In genomic region chr1:60196026-60196425, GRCh38 we compare ENCODE assay signal across 24 cellular contexts.
"Had no signal": no experiment of that assay in that cellular context is flagged by ENCODE, and none has a peak within 500 bp of the region (broad histone marks: within the 10 kb centered on the region; RNA-seq: fewer than 3 reads in every experiment).

No MANE protein-coding gene starts in this region.

- H3K4me3 ChIP-seq: coronary artery, dorsolateral prefrontal cortex, esophagus squamous epithelium, gastrocnemius medialis, heart right ventricle, left lung, lower lobe of right lung, mucosa of descending colon had no signal

- H3K27me3 ChIP-seq: esophagus squamous epithelium, gastrocnemius medialis, heart right ventricle, left lung had no signal

- ATAC-seq: esophagus mucosa, gastrocnemius medialis, heart right ventricle, left cardiac atrium, left lung, left ventricle myocardium superior, lower lobe of right lung, mucosa of descending colon had no signal

- H3K4me1 Mint-ChIP-seq: endodermal cell had no signal

- H3K9me3 Mint-ChIP-seq: endodermal cell had no signal

- H3K27ac ChIP-seq: coronary artery, dorsolateral prefrontal cortex, epithelial cell of prostate, esophagus squamous epithelium, gastrocnemius medialis, heart right ventricle, left lung, lower lobe of right lung had no signal

- H3K36me3 ChIP-seq: esophagus squamous epithelium, gastrocnemius medialis, heart right ventricle, left lung, lower lobe of right lung had no signal

- H3K4me3 Mint-ChIP-seq: endodermal cell, mesothelial cell of epicardium had no signal

- H3K36me3 Mint-ChIP-seq: mesothelial cell of epicardium had no signal

- DNase-seq: dermis blood vessel endothelial cell; dorsolateral prefrontal cortex; effector CD4-positive, alpha-beta T cell; effector memory CD4-positive, alpha-beta T cell; endodermal cell; erythroblast; esophagus squamous epithelium; foreskin fibroblast; foreskin melanocyte; gastrocnemius medialis; glutamatergic neuron; head of caudate nucleus; heart right ventricle; hippocampal formation; left cardiac atrium; left lung; left ventricle myocardium superior; lower lobe of right lung; mesenchymal stem cell; mucosa of descending colon had no signal

- H3K4me1 ChIP-seq: esophagus squamous epithelium, gastrocnemius medialis, heart right ventricle, left lung, lower lobe of right lung had no signal

- H3K9me3 ChIP-seq: esophagus squamous epithelium, gastrocnemius medialis, lower lobe of right lung, mucosa of descending colon had no signal

- H3K27ac Mint-ChIP-seq: endodermal cell, mesothelial cell of epicardium had no signal
